ENCODE assay signal across 16 cellular contexts in the genomic region with DNA sequence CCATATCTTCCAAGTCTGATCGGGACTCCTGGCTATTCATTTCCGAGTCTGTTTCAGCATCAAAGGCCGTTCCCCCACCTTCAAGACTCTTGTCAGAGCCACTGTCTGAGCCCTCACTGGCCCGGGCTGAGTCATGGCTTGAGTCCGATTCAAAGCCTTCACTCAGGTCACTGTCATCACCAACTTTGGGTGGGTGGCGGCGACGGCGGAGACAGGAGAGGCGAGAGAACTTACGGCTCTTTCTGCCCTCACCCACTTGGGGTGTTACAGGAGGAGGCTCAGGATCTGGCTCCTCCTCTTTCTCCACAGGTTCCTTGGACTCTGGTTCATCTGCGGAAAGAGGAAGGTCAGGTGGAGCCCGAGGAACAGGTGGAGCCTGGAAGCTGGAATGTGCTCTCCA. TPM values are rescaled to one million over a fixed set of nuclear protein-coding genes. Genes with fewer than 3 reads are reported as not detected.
DNase-seq lines count a peak whose midpoint lies in the region; ATAC-seq and TF ChIP-seq lines count a peak whose summit lies in the region.
"Had no signal": no experiment of that assay in that cellular context is flagged by ENCODE, and none has a peak within 500 bp of the region (broad histone marks: within the 10 kb centered on the region; RNA-seq: fewer than 3 reads in every experiment).

No MANE protein-coding gene starts in this region.

- dilution Hi-C loops in mammary epithelial cell (cut with HindIII; ENCODE audit: low sequenced_read_pairs): no loop called here

- peaks cover 2% of the 10 kb centered on the region for H3K79me2 ChIP-seq in mammary epithelial cell (ENCODE audit: insufficient read depth, low read length)

- no peak for TF ChIP-seq CTCF in MCF 10A (IDR thresholded peaks at IDR 0.05; ENCODE audit: unreplicated experiment)
- no peak for TF ChIP-seq CTCF in breast epithelium (IDR thresholded peaks at IDR 0.05)
- TF ChIP-seq CTCF in mammary epithelial cell (conservative IDR thresholded peaks at IDR 0.05 in 1 of 2, IDR thresholded peaks at IDR 0.05 in 1 of 2; ENCODE audit: extremely low read depth in 1 of 2, insufficient read depth in 1 of 2, low read depth in 1 of 2, low read length in 2 of 2): no peak

- 100% methylated on average over 12 of the region's 13 CpGs for WGBS in mammary epithelial cell (ENCODE audit: low coverage, missing lambda C conversion rate)

- in situ Hi-C loops in mammary epithelial cell (cut with MboI; ENCODE audit: low sequenced_read_pairs in 2 of 2): no loop called here

- H3K36me3 ChIP-seq in breast epithelium (peaks cover 17% of the 10 kb centered on the region), mammary epithelial cell (ENCODE audit: insufficient read depth, low read length) (peaks cover 44% of the 10 kb centered on the region)

- no peaks in the 10 kb centered on the region for H3K27me3 ChIP-seq in breast epithelium
- no peaks in the 10 kb centered on the region for H3K27me3 ChIP-seq in mammary epithelial cell (ENCODE audit: insufficient read depth, low read length)

- no peaks in the 10 kb centered on the region for H3K9me3 Mint-ChIP-seq in MCF 10A (ENCODE audit: unreplicated experiment)

- peaks cover 99% of the 10 kb centered on the region for H3K36me3 Mint-ChIP-seq in MCF 10A (ENCODE audit: insufficient read depth, unreplicated experiment)

- POLR2A ChIA-PET in MCF 10A (lab: Yijun Ruan, JAX): no interaction called here

- no peak for ATAC-seq in GM18867 (IDR thresholded peaks at IDR 0.05; ENCODE audit: unreplicated experiment)

- H3K4me2 ChIP-seq in mammary epithelial cell (ENCODE audit: insufficient read depth, low read depth, low read length): no peak overlapping the region

- no peak overlapping the region for H3K27ac ChIP-seq in breast epithelium
- no peak overlapping the region for H3K27ac ChIP-seq in mammary epithelial cell (ENCODE audit: insufficient read depth, low read depth, low read length)
- H3K27ac ChIP-seq: 22Rv1 had no signal

- H3K27me3 Mint-ChIP-seq in MCF 10A (ENCODE audit: insufficient read depth, unreplicated experiment): no peaks in the 10 kb centered on the region

- intact Hi-C loops in MCF 10A (cut with micrococcal nuclease): no loop called here
- intact Hi-C loops in breast epithelium (cut with DNase I; ENCODE audit: low total_unique reads): no loop called here
- intact Hi-C loops in mammary epithelial cell (cut with micrococcal nuclease): no loop called here

- no peak overlapping the region for H3K4me3 ChIP-seq in breast epithelium
- H3K4me3 ChIP-seq in mammary epithelial cell (replicated peaks in 1 of 3; ENCODE audit: insufficient read depth in 1 of 3, low read depth in 2 of 3, low read length in 3 of 3): no peak overlapping the region

- DNase-seq in MCF 10A (ENCODE audit: unreplicated experiment) (no peak), breast epithelium (ENCODE audit: low spot score in 2 of 2) (no peak), mammary epithelial cell (no peak), DMS 273 treated with DMSO at 0.1 percent for 48 hours (lab: John Stamatoyannopoulos, UW) (no peak)
- no peak for DNase-seq in activated T-cell treated with anti-CD3 and anti-CD28 coated beads, Interleukin-2, amount 50 U/mL, for 48 hours
- DNase-seq: GDM1, KBM-7, NCI-H187, NCI-H2107, NCI-H510A, NCI-H774, RPMI8226, SIG-M5 had no signal

- CTCF ChIA-PET in MCF 10A (lab: Yijun Ruan, JAX) (interaction anchor here (0.6 kb wide), 1 partner anchor 179 kb away, joined by 3 read pairs; no protein-coding TSS in a partner anchor), mammary epithelial cell (lab: Charles Lee; ENCODE audit: low non-redundant PET) (no interaction called here)

- H3K4me3 Mint-ChIP-seq in MCF 10A (ENCODE audit: unreplicated experiment): no peak overlapping the region
- H3K4me3 Mint-ChIP-seq: CD14-positive monocyte had no signal

- H3K4me1 ChIP-seq in breast epithelium: no peaks in the 10 kb centered on the region
- H3K4me1 ChIP-seq in mammary epithelial cell (ENCODE audit: insufficient read depth, low read length): peaks cover 36% of the 10 kb centered on the region

- no peak overlapping the region for H3K9ac ChIP-seq in mammary epithelial cell (ENCODE audit: insufficient read depth, low read length)

- BruUV-seq in MCF 10A (replicated peaks; lab: Mats Ljungman, UMichigan): TSS peak; percentile 57
- BruUV-seq in mammary epithelial cell (replicated peaks; lab: Mats Ljungman, UMichigan): TSS peak; percentile 79

- no peaks in the 10 kb centered on the region for H4K20me1 ChIP-seq in mammary epithelial cell (ENCODE audit: insufficient read depth, low read length)

- H2AFZ ChIP-seq in mammary epithelial cell (ENCODE audit: low read depth, low read length): no peak overlapping the region

- TF ChIP-seq POLR2A in breast epithelium (IDR thresholded peaks at IDR 0.05): no peak

- H3K9me3 ChIP-seq in breast epithelium (no peaks in the 10 kb centered on the region), mammary epithelial cell (replicated peaks; ENCODE audit: insufficient read depth, low read length) (no peaks in the 10 kb centered on the region)

- H3K4me1 Mint-ChIP-seq in MCF 10A (ENCODE audit: insufficient read depth, unreplicated experiment): peaks cover 35% of the 10 kb centered on the region
- H3K4me1 Mint-ChIP-seq: CD14-positive monocyte had no signal

- no peak overlapping the region for H3K27ac Mint-ChIP-seq in MCF 10A (ENCODE audit: low read depth, unreplicated experiment)

RNA-seq across cellular contexts. Expression of gene SMG5, which starts 16.6 kb away (rescaled TPM):
- 118 and 140 TPM in 2 replicates for total RNA-seq in MCF 10A (2022)
- 10 to 100 TPM; 35.7 to 67.8 (median 54.7) TPM for total RNA-seq in breast epithelium
- total RNA-seq in mammary epithelial cell: 10 to 100 TPM; 74.5 to 76.7 TPM
- 25.5 TPM for polyA plus RNA-seq in mammary epithelial cell
- 46.2 TPM for polyA minus RNA-seq in mammary epithelial cell

RNA-seq across cellular contexts. Expression of gene TMEM79, which starts 18.1 kb away (rescaled TPM):
- total RNA-seq in MCF 10A (2022): 8.1 and 12.5 TPM in 2 replicates
- 1 to 10 TPM; 1.3 to 7.8 (median 4.9) TPM for total RNA-seq in breast epithelium
- 10 to 100 TPM in 1 of 2 donors, 1 to 10 TPM in 1; 5.0 to 18.4 TPM for total RNA-seq in mammary epithelial cell
- 26.2 TPM for polyA plus RNA-seq in mammary epithelial cell
- polyA minus RNA-seq in mammary epithelial cell: 31.2 TPM

RNA-seq across cellular contexts. Expression of gene PAQR6, which starts 18.2 kb away (rescaled TPM):
- total RNA-seq in MCF 10A (2022): 21.5 and 29.2 TPM in 2 replicates
- 1 to 10 TPM; 1.8 to 3.9 (median 2.5) TPM for total RNA-seq in breast epithelium
- 1 to 10 TPM; 2.8 to 7.6 TPM for total RNA-seq in mammary epithelial cell
- 1.6 TPM for polyA plus RNA-seq in mammary epithelial cell
- polyA minus RNA-seq in mammary epithelial cell: 1.2 TPM
- polyA plus RNA-seq: CD14-positive monocyte had no signal

RNA-seq across cellular contexts. Expression of gene BGLAP, which starts 24.1 kb away (rescaled TPM):
- total RNA-seq in MCF 10A (2022): 1.9 and 2.6 TPM in 2 replicates
- total RNA-seq in breast epithelium: 1 to 10 TPM in 1 of 3 donors, under 1 TPM in 2; 0.32 to 2.9 (median 0.98) TPM
- total RNA-seq in mammary epithelial cell: not detected
- 0.29 TPM for polyA plus RNA-seq in mammary epithelial cell
- not detected for polyA minus RNA-seq in mammary epithelial cell
- polyA plus RNA-seq: CD14-positive monocyte had no signal

RNA-seq across cellular contexts. Expression of gene GLMP, which starts 29.4 kb away (rescaled TPM):
- total RNA-seq in MCF 10A (2022) (12.9 and 17.5 TPM in 2 replicates), breast epithelium (10 to 100 TPM; 36.4 to 68.5 (median 40.2) TPM), mammary epithelial cell (10 to 100 TPM; 29.7 to 32.1 TPM)
- 16.1 TPM for polyA plus RNA-seq in mammary epithelial cell
- polyA minus RNA-seq in mammary epithelial cell: 14.0 TPM
